ENCODE assay signal across 12 cellular contexts in genomic region chr11:74650498-74650897, GRCh38. TPM values are rescaled to one million over a fixed set of nuclear protein-coding genes. Genes with fewer than 3 reads are reported as not detected.
DNase-seq lines count a peak whose midpoint lies in the region; ATAC-seq, FAIRE-seq and TF ChIP-seq lines count a peak whose summit lies in the region.
"Had no signal": no experiment of that assay in that cellular context is flagged by ENCODE, and none has a peak within 500 bp of the region (broad histone marks: within the 10 kb centered on the region; RNA-seq: fewer than 3 reads in every experiment).

No MANE protein-coding gene starts in this region.

- peak; percentile 69 for ATAC-seq in sciatic nerve

- intact Hi-C loops in sciatic nerve (cut with DNase I) = no loop called here

- FAIRE-seq in H54 (lab: Jason Lieb, UNC) = no peak
- FAIRE-seq: GM12891, islet of Langerhans had no signal

- DNase-seq in GM03348 (ENCODE audit: low spot score) = peak; percentile 67
- DNase-seq in NCI-H510A (lab: John Stamatoyannopoulos, UW) = peak; percentile 74
- peak; percentile 72 for DNase-seq in fibroblast of the conjunctiva (ENCODE audit: low read depth)
- DNase-seq in sciatic nerve (ENCODE audit: low spot score) = no peak
- no peak for DNase-seq in nucleus accumbens (lab: John Stamatoyannopoulos, UW)
- no peak for DNase-seq in H54 (ENCODE audit: insufficient read length, low spot score)
- no peak for DNase-seq in NCI-H524 treated with DMSO at 0.1 percent for 48 hours (lab: John Stamatoyannopoulos, UW)
- DNase-seq: activated CD4-positive, alpha-beta T cell treated with anti-CD3 and anti-CD28 coated beads for 1 hour; H9; NCI-H82 had no signal

- TF ChIP-seq POLR2A in H54 (IDR thresholded peaks at IDR 0.05; ENCODE audit: low read depth, low read length) = no peak

RNA-seq across cellular contexts. Expression of gene POLD3, which starts 58.1 kb away (rescaled TPM):
- total RNA-seq in sciatic nerve = 15.9 TPM

Comparison
In these comparisons a context has a peak if more than half of its experiments do, and no peak if none do; other contexts are left out.
1. DNase-seq: peak in GM03348 (single experiment), NCI-H510A (single experiment) and fibroblast of the conjunctiva (single experiment); none in sciatic nerve (single experiment), nucleus accumbens (0 of 56), H54 (single experiment) and NCI-H524 treated with DMSO at 0.1 percent for 48 hours (single experiment).